ENCODE assay signal across 18 cellular contexts in the genomic region with DNA sequence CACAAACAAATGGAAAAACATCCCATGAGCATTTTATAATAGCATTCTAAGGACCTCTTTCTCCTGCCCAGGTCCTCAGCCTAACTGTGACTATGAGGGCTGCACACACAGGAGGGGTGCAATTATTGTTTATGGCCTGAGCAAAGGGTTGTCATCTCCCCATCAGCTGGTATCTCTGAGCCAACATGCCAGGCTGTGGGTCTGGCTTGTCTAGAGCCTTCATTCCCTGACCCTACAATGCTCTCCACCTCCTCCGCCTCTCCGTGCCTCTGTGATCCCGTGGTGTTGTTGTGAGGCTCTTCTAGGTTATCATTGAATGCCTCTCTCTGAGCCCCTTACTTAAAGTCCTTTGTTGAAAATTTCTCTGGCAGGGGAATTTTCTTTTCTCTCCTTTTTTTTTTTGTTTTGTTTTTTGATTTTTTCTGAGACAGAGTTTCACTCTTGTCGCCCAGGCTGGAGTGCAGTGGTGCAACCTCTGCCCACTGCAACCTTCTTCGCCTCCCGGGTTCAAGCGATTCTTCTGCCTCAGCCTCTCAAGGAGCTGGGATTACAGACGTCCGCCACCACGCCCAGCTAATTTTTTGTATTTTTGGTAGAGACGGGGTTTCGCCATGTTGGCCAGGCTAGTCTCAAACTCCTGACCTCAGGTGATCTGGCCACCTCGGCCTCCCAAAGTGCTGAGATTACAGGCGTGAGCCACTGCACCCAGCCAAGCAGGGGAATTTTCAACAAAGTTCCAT.
DNase-seq lines count a peak whose midpoint lies in the region; ATAC-seq and TF ChIP-seq lines count a peak whose summit lies in the region.
"Had no signal": no experiment of that assay in that cellular context is flagged by ENCODE, and none has a peak within 500 bp of the region (broad histone marks: within the 10 kb centered on the region; RNA-seq: fewer than 3 reads in every experiment).

No MANE protein-coding gene starts in this region.

- WGBS in heart left ventricle, 4 donors: 92 to 97% (median 94%) methylated on average over 14 of the region's 14 CpGs
- 80 to 89% (median 80%) methylated on average over 14 of the region's 14 CpGs for WGBS in ovary, 3 donors

- no peak for TF ChIP-seq POLR2A in heart left ventricle (IDR thresholded peaks at IDR 0.05)
- no peak for TF ChIP-seq POLR2A in ovary (IDR thresholded peaks at IDR 0.05)

- H3K4me3 ChIP-seq in heart left ventricle (no peak overlapping the region), right atrium auricular region (no peak overlapping the region), ovary (no peak overlapping the region)
- H3K4me3 ChIP-seq: vagina had no signal

- H3K36me3 ChIP-seq in heart left ventricle (peaks cover 0 to 6% (median 0%) of the 10 kb centered on the region in 9 donors), right atrium auricular region (no peaks in the 10 kb centered on the region), ovary (no peaks in the 10 kb centered on the region)

- TF ChIP-seq EP300 in ovary (IDR thresholded peaks at IDR 0.05): no peak

- ATAC-seq in heart left ventricle (no peak), Right ventricle myocardium superior (ENCODE audit: poor library complexity) (no peak), HG03571 (IDR thresholded peaks at IDR 0.05; ENCODE audit: unreplicated experiment) (no peak)

- TF ChIP-seq CTCF in heart left ventricle (IDR thresholded peaks at IDR 0.05) (no peak), right atrium auricular region (IDR thresholded peaks at IDR 0.05) (no peak), ovary (IDR thresholded peaks at IDR 0.05) (no peak)

- peaks cover 7 to 58% (median 46%) of the 10 kb centered on the region in 12 donors for H3K4me1 ChIP-seq in heart left ventricle
- peaks cover 0 to 68% of the 10 kb centered on the region in 2 donors for H3K4me1 ChIP-seq in right atrium auricular region
- peaks cover 23% of the 10 kb centered on the region for H3K4me1 ChIP-seq in ovary (ENCODE audit: insufficient read depth)

- DNase-seq in heart left ventricle: peak in 3 of 5 donors; percentile 5 to 14 (median 14)
- no peak for DNase-seq in Right ventricle myocardium superior
- peak; percentile 56 for DNase-seq in right atrium auricular region (ENCODE audit: low spot score)
- peak in 3 of 5 donors; percentile 2 to 19 (median 13) for DNase-seq in ovary
- no peak for DNase-seq in pons (ENCODE audit: low spot score)
- no peak for DNase-seq in activated CD4-positive, alpha-beta T cell treated with anti-CD3 and anti-CD28 coated beads for 48 hours
- DNase-seq in DMS53 (lab: John Stamatoyannopoulos, UW): no peak
- DNase-seq: activated gamma-delta T cell treated with Interleukin-2 at 50 U/mL for 16 hours; midbrain; MM.1S; NCI-H2029; NCI-H526 treated with DMSO at 0.1 percent for 48 hours; nucleus accumbens; small intestine; stimulated activated naive CD4-positive, alpha-beta T cell; SW 1271 had no signal

- H3K27me3 ChIP-seq in heart left ventricle (no peaks in the 10 kb centered on the region), right atrium auricular region (no peaks in the 10 kb centered on the region), ovary (no peaks in the 10 kb centered on the region)
- H3K27me3 ChIP-seq: vagina had no signal

- H3K9me3 ChIP-seq in heart left ventricle: peaks cover 0 to 7% (median 0%) of the 10 kb centered on the region in 12 donors
- H3K9me3 ChIP-seq in right atrium auricular region: no peaks in the 10 kb centered on the region
- no peaks in the 10 kb centered on the region for H3K9me3 ChIP-seq in ovary
- H3K9me3 ChIP-seq: vagina had no signal

- intact Hi-C loops in heart left ventricle (cut with DNase I): loop anchor here in 1 of 10 donors (5.0 kb wide), 1 partner anchor 42 kb away; no protein-coding TSS in a partner anchor
- intact Hi-C loops in Right ventricle myocardium superior (cut with DNase I): no loop called here
- intact Hi-C loops in ovary (cut with DNase I): no loop called here

- H3K27ac ChIP-seq in heart left ventricle (peak overlapping the region in 8 of 12 donors; percentile 26 to 69 (median 56)), right atrium auricular region (peak overlapping the region; percentile 79 to 80), ovary (no peak overlapping the region)

Comparison
In these comparisons a context has a peak if more than half of its experiments do, and no peak if none do; other contexts are left out.
1. DNase-seq: peak in heart left ventricle (3 of 5), right atrium auricular region (single experiment) and ovary (3 of 5); none in Right ventricle myocardium superior (single experiment), pons (single experiment), activated CD4-positive, alpha-beta T cell treated with anti-CD3 and anti-CD28 coated beads for 48 hours (single experiment) and DMS53 (single experiment).
2. H3K27ac ChIP-seq: peak in heart left ventricle (8 of 12) and right atrium auricular region (2 of 2); none in ovary (0 of 2).